ENCODE assay signal across 15 cellular contexts in genomic region chr17:43410557-43411368, GRCh38. TPM values are rescaled to one million over a fixed set of nuclear protein-coding genes. Genes with fewer than 3 reads are reported as not detected.
A peak's percentile ranks its signal among the peaks of the same experiment; 100 is the strongest.
DNase-seq lines count a peak whose midpoint lies in the region; ATAC-seq, FAIRE-seq and TF ChIP-seq lines count a peak whose summit lies in the region.
"Had no signal": no experiment of that assay in that cellular context is flagged by ENCODE, and none has a peak within 500 bp of the region (broad histone marks: within the 10 kb centered on the region; RNA-seq: fewer than 3 reads in every experiment).

No MANE protein-coding gene starts in this region.

- H3K27ac Mint-ChIP-seq in brain = peak overlapping the region in 3 of 5 experiments; percentile 7 to 79 (median 45)
- H3K27ac Mint-ChIP-seq in stimulated activated effector memory CD8-positive, alpha-beta T cell treated with anti-CD3 and anti-CD28 coated beads, Interleukin-12 subunit alpha, Interleukin-12 subunit beta, amount 100 ng/mL, for 72 hours = peak overlapping the region; percentile 61
- H3K27ac Mint-ChIP-seq: activated B cell treated with CpG ODN at 0.5 μM for 24 hours had no signal

- no peaks in the 10 kb centered on the region for H3K36me3 ChIP-seq in kidney (ENCODE audit: control insufficient read depth in 1 of 2, insufficient read depth in 2 of 2, low read length in 2 of 2)
- H3K36me3 ChIP-seq: adrenal gland, transverse colon had no signal

- H3K9ac ChIP-seq in kidney (ENCODE audit: low read length in 2 of 2) = no peak overlapping the region
- H3K9ac ChIP-seq: SK-N-SH had no signal

- FAIRE-seq in kidney (lab: Jason Lieb, UNC) (no peak), D721Med (lab: Jason Lieb, UNC) (no peak)

- H3K9me3 ChIP-seq in kidney (ENCODE audit: control insufficient read depth in 1 of 2, low read length in 2 of 2) = no peaks in the 10 kb centered on the region
- H3K9me3 ChIP-seq: adrenal gland, SK-N-SH, transverse colon had no signal

- H3K9me3 Mint-ChIP-seq in brain = peaks cover 0 to 7% (median 0%) of the 10 kb centered on the region in 5 experiments
- H3K9me3 Mint-ChIP-seq in stimulated activated effector memory CD8-positive, alpha-beta T cell treated with anti-CD3 and anti-CD28 coated beads, Interleukin-12 subunit alpha, Interleukin-12 subunit beta, amount 100 ng/mL, for 72 hours = no peaks in the 10 kb centered on the region
- H3K9me3 Mint-ChIP-seq: activated B cell treated with CpG ODN at 0.5 μM for 24 hours had no signal

- H3K27ac ChIP-seq in kidney (ENCODE audit: low read depth in 2 of 2, low read length in 2 of 2) = no peak overlapping the region
- H3K27ac ChIP-seq: 22Rv1, adrenal gland, transverse colon had no signal

- no peak for ATAC-seq in stimulated activated effector memory CD8-positive, alpha-beta T cell treated with anti-CD3 and anti-CD28 coated beads, Interleukin-12 subunit alpha, Interleukin-12 subunit beta, amount 100 ng/mL, for 72 hours

- H3K4me3 Mint-ChIP-seq in brain = peak overlapping the region in 1 of 5 experiments; percentile 14
- H3K4me3 Mint-ChIP-seq in stimulated activated effector memory CD8-positive, alpha-beta T cell treated with anti-CD3 and anti-CD28 coated beads, Interleukin-12 subunit alpha, Interleukin-12 subunit beta, amount 100 ng/mL, for 72 hours = no peak overlapping the region
- H3K4me3 Mint-ChIP-seq: activated B cell treated with CpG ODN at 0.5 μM for 24 hours had no signal

- H3K36me3 Mint-ChIP-seq in brain = no peaks in the 10 kb centered on the region
- no peaks in the 10 kb centered on the region for H3K36me3 Mint-ChIP-seq in stimulated activated effector memory CD8-positive, alpha-beta T cell treated with anti-CD3 and anti-CD28 coated beads, Interleukin-12 subunit alpha, Interleukin-12 subunit beta, amount 100 ng/mL, for 72 hours

- DNase-seq in NCI-H82 (lab: John Stamatoyannopoulos, UW) = peak; percentile 68
- no peak for DNase-seq in NCI-H82 treated with DMSO at 0.1 percent for 48 hours (lab: John Stamatoyannopoulos, UW; ENCODE audit: unreplicated experiment)
- DNase-seq in kidney = peak; percentile 4
- DNase-seq in stimulated activated effector memory CD8-positive, alpha-beta T cell treated with anti-CD3 and anti-CD28 coated beads, Interleukin-12 subunit alpha, Interleukin-12 subunit beta, amount 100 ng/mL, for 72 hours (ENCODE audit: low spot score in 2 of 2) = no peak
- DNase-seq in globus pallidus (ENCODE audit: low spot score) = no peak
- no peak for DNase-seq in D721Med (ENCODE audit: insufficient read length, low spot score)
- DNase-seq in D341Med (ENCODE audit: low spot score) = no peak
- DNase-seq: activated B cell treated with CpG ODN at 0.5 μM for 24 hours, adrenal gland, dorsolateral prefrontal cortex, NCI-H2081 treated with DMSO at 0.1 percent for 48 hours, transverse colon had no signal

- intact Hi-C loops in kidney (cut with DNase I) = no loop called here

- peaks cover 0 to 2% of the 10 kb centered on the region in 2 donors for H3K4me1 ChIP-seq in kidney (ENCODE audit: control insufficient read depth in 1 of 2, insufficient read depth in 1 of 2, low read depth in 1 of 2, low read length in 2 of 2)
- H3K4me1 ChIP-seq: adrenal gland, transverse colon had no signal

- peaks cover 38% of the 10 kb centered on the region for H3K4me1 Mint-ChIP-seq in brain
- no peaks in the 10 kb centered on the region for H3K4me1 Mint-ChIP-seq in stimulated activated effector memory CD8-positive, alpha-beta T cell treated with anti-CD3 and anti-CD28 coated beads, Interleukin-12 subunit alpha, Interleukin-12 subunit beta, amount 100 ng/mL, for 72 hours

- peaks cover 3% of the 10 kb centered on the region for H3K27me3 Mint-ChIP-seq in brain

- H3K4me3 ChIP-seq in kidney (ENCODE audit: low read length in 2 of 2) = no peak overlapping the region
- H3K4me3 ChIP-seq: adrenal gland, dorsolateral prefrontal cortex, transverse colon had no signal

- TF ChIP-seq CTCF in brain (conservative IDR thresholded peaks at IDR 0.05) (no peak), kidney (IDR thresholded peaks at IDR 0.05; ENCODE audit: borderline replicate concordance, extremely low read depth, insufficient read depth) (no peak), D721Med (IDR thresholded peaks at IDR 0.05; ENCODE audit: insufficient read depth, missing control alignments) (no peak)

RNA-seq across cellular contexts. Expression of gene ARL4D, which starts 12.0 kb away (rescaled TPM):
- polyA plus RNA-seq in brain (ENCODE audit: insufficient read depth, low read depth, low replicate concordance) (9.2 TPM), kidney (ENCODE audit: insufficient read depth, low read depth, low replicate concordance) (81.2 TPM)
- 48.8 TPM for total RNA-seq in kidney

Comparison
In these comparisons a context has a peak if more than half of its experiments do, and no peak if none do; other contexts are left out.
1. DNase-seq: peak in NCI-H82 (single experiment) and kidney (single experiment); none in NCI-H82 treated with DMSO at 0.1 percent for 48 hours (single experiment), stimulated activated effector memory CD8-positive, alpha-beta T cell treated with anti-CD3 and anti-CD28 coated beads, Interleukin-12 subunit alpha, Interleukin-12 subunit beta, amount 100 ng/mL, for 72 hours (0 of 2), globus pallidus (single experiment), D721Med (single experiment) and D341Med (single experiment).